ENCODE assay signal across 8 cellular contexts in genomic region chr9:107213561-107214028, GRCh38.
DNase-seq lines count a peak whose midpoint lies in the region; ATAC-seq, FAIRE-seq and TF ChIP-seq lines count a peak whose summit lies in the region.

No MANE protein-coding gene starts in this region.

- H3K36me3 Mint-ChIP-seq in chondrocyte (ENCODE audit: low read depth) = no peaks in the 10 kb centered on the region

- no peak for TF ChIP-seq CTCF in RWPE1 (conservative IDR thresholded peaks at IDR 0.05; ENCODE audit: low read depth)
- TF ChIP-seq CTCF in chondrocyte (IDR thresholded peaks at IDR 0.05) = no peak

- no peaks in the 10 kb centered on the region for H3K9me3 Mint-ChIP-seq in chondrocyte (ENCODE audit: low read depth)

- H3K27ac Mint-ChIP-seq in chondrocyte (ENCODE audit: unreplicated experiment) = peak overlapping the region; percentile 99

- ATAC-seq in GM18868 (IDR thresholded peaks at IDR 0.05; ENCODE audit: unreplicated experiment) = peak; percentile 99
- ATAC-seq in HG03064 (IDR thresholded peaks at IDR 0.05; ENCODE audit: low read depth, unreplicated experiment) = peak; percentile 83

- POLR2A ChIA-PET in RWPE1 (lab: Yijun Ruan, JAX; ENCODE audit: low non-redundant PET) = no interaction called here

- H3K27ac ChIP-seq in RWPE1 (peak overlapping the region; percentile 39; the same call in 1 of the 2 replicates), small intestine (ENCODE audit: low read depth in 1 of 2, low read length in 1 of 2) (no peak overlapping the region)

- no peaks in the 10 kb centered on the region for H3K9me3 ChIP-seq in small intestine (ENCODE audit: control insufficient read depth, low read depth)

- no peaks in the 10 kb centered on the region for H3K27me3 ChIP-seq in small intestine (ENCODE audit: control insufficient read depth in 2 of 2, insufficient read depth in 2 of 2, low read length in 2 of 2)

- 64 to 74% (median 73%) methylated on average over 6 of the region's 6 CpGs for WGBS in small intestine, 3 donors

- CTCF ChIA-PET in RWPE1 (lab: Yijun Ruan, JAX) = interaction anchor here (1.0 kb wide), 1 partner anchor 23 kb away, joined by 3 read pairs; no protein-coding TSS in a partner anchor

- FAIRE-seq in small intestine (lab: Jason Lieb, UNC) = no peak

- no peaks in the 10 kb centered on the region for H3K36me3 ChIP-seq in small intestine (ENCODE audit: control insufficient read depth in 2 of 2, insufficient read depth in 2 of 2, low read length in 2 of 2)

- H3K27me3 Mint-ChIP-seq in chondrocyte (ENCODE audit: low read depth) = no peaks in the 10 kb centered on the region

- no peaks in the 10 kb centered on the region for H3K4me1 ChIP-seq in small intestine (ENCODE audit: control insufficient read depth in 2 of 2, insufficient read depth in 1 of 2, low read depth in 1 of 2, low read length in 1 of 2)

- no peak overlapping the region for H3K4me3 ChIP-seq in small intestine (ENCODE audit: low read depth in 1 of 2, low read length in 2 of 2)

- DNase-seq in AG08395 (ENCODE audit: low spot score) (peak; percentile 82), RWPE1 (ENCODE audit: low spot score) (peak; percentile 98), chondrocyte (ENCODE audit: low spot score) (no peak), small intestine (peak; percentile 40), NCI-H1694 (lab: John Stamatoyannopoulos, UW) (no peak)
- DNase-seq in effector CD8-positive, alpha-beta T cell (lab: John Stamatoyannopoulos, UW) = no peak

- peak overlapping the region; percentile 8 for H3K4me3 Mint-ChIP-seq in chondrocyte (ENCODE audit: unreplicated experiment)

- H3K4me1 Mint-ChIP-seq in chondrocyte (ENCODE audit: low read depth) = peaks cover 30% of the 10 kb centered on the region

Comparison
In these comparisons a context has a peak if more than half of its experiments do, and no peak if none do; other contexts are left out.
1. DNase-seq: peak in AG08395 (single experiment), RWPE1 (single experiment) and small intestine (single experiment); none in chondrocyte (single experiment), NCI-H1694 (single experiment) and effector CD8-positive, alpha-beta T cell (single experiment).